Comparison of ENCODE assay signal across 8 cellular contexts in the genomic region with DNA sequence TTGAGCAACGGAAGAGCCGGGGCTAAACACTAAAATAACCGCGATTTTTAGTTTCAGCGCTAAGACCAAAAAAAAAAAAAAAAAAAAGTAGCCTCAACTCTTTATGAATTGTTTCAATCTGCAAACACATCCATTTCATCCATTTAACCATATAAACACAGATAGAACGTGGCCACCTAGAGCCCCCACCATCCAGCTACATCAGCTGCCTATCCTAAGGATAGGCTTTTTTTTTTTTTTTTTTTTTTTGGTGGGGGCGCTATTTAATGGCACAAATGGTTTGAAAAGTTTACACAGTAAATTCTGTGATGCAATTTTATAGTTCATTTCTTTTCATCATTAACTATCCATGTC. TPM values are rescaled to one million over a fixed set of nuclear protein-coding genes. Genes with fewer than 3 reads are reported as not detected.
DNase-seq lines count a peak whose midpoint lies in the region; ATAC-seq and TF ChIP-seq lines count a peak whose summit lies in the region.

No MANE protein-coding gene starts in this region.

- H3K4me2 ChIP-seq in BLaER1 treated with 17β-estradiol and CSF1 and Interleukin-3, amounts not matched to agents 10 nM and 100 nM = peak overlapping the region in 9 of 11 experiments; percentile 3 to 45 (median 26); a peak in 6 of 22 replicates

- H3K4me3 ChIP-seq in BLaER1 treated with 17β-estradiol and CSF1 and Interleukin-3, amounts not matched to agents 10 nM and 100 nM = peak overlapping the region; percentile 59 to 78 (median 71)
- H3K4me3 ChIP-seq in LNCaP clone FGC (ENCODE audit: low read depth, low read length) (peak overlapping the region; percentile 78), epithelial cell of proximal tubule (ENCODE audit: low read depth, low read length) (peak overlapping the region; percentile 67), skeletal muscle cell (ENCODE audit: low read depth, low read length) (peak overlapping the region; percentile 70)

- peaks cover 64 to 100% (median 87%) of the 10 kb centered on the region in 11 experiments for H3K27me3 ChIP-seq in BLaER1 treated with 17β-estradiol and CSF1 and Interleukin-3, amounts not matched to agents 10 nM and 100 nM

- no peak for DNase-seq in LNCaP clone FGC (ENCODE audit: low read depth)
- DNase-seq in epithelial cell of proximal tubule (ENCODE audit: low read depth) = no peak
- no peak for DNase-seq in skeletal muscle cell (ENCODE audit: low read depth)
- DNase-seq in DMS 273 (lab: John Stamatoyannopoulos, UW; ENCODE audit: unreplicated experiment) = no peak
- no peak for DNase-seq in NCI-H774 (lab: John Stamatoyannopoulos, UW)
- DNase-seq in NCI-H1930 (lab: John Stamatoyannopoulos, UW) = no peak

- TF ChIP-seq CTCF in LNCaP clone FGC (IDR thresholded peaks at IDR 0.05; ENCODE audit: control insufficient read depth, extremely low read depth, insufficient read depth) = no peak
- no peak for TF ChIP-seq CTCF in epithelial cell of proximal tubule (conservative IDR thresholded peaks at IDR 0.05; ENCODE audit: low read depth, low read length)

- H3K27ac ChIP-seq in BLaER1 treated with 17β-estradiol and CSF1 and Interleukin-3, amounts not matched to agents 10 nM and 100 nM = peak overlapping the region in 8 of 11 experiments; percentile 75 to 90 (median 80); a peak in 15 of 22 replicates

- peaks cover 0 to 7% (median 5%) of the 10 kb centered on the region in 10 experiments; a peak in 7 of 20 replicates for H3K4me1 ChIP-seq in BLaER1 treated with 17β-estradiol and CSF1 and Interleukin-3, amounts not matched to agents 10 nM and 100 nM

- H3K36me3 ChIP-seq in BLaER1 treated with 17β-estradiol and CSF1 and Interleukin-3, amounts not matched to agents 10 nM and 100 nM = peaks cover 0 to 21% (median 14%) of the 10 kb centered on the region in 11 experiments; a peak in 16 of 22 replicates

- H4K20me1 ChIP-seq in BLaER1 treated with 17β-estradiol and CSF1 and Interleukin-3, amounts not matched to agents 10 nM and 100 nM = no peaks in the 10 kb centered on the region; a peak in 2 of 22 replicates

- peak; percentile 15 for ATAC-seq in GM21526 (IDR thresholded peaks at IDR 0.05; ENCODE audit: low FRiP score, unreplicated experiment)

- H3K9ac ChIP-seq in BLaER1 treated with 17β-estradiol and CSF1 and Interleukin-3, amounts not matched to agents 10 nM and 100 nM = peak overlapping the region; percentile 75 to 92 (median 83); a peak in 20 of 22 replicates

- H3K9me3 ChIP-seq in BLaER1 treated with 17β-estradiol and CSF1 and Interleukin-3, amounts not matched to agents 10 nM and 100 nM (replicated peaks in 1 of 11) = no peaks in the 10 kb centered on the region

RNA-seq across cellular contexts. Expression of a gene that starts 0.5 kb away (rescaled TPM):
- total RNA-seq in epithelial cell of proximal tubule = 13.2 and 14.0 TPM in 2 replicates
